Comparison of ENCODE assay signal across 17 cellular contexts in the genomic region with DNA sequence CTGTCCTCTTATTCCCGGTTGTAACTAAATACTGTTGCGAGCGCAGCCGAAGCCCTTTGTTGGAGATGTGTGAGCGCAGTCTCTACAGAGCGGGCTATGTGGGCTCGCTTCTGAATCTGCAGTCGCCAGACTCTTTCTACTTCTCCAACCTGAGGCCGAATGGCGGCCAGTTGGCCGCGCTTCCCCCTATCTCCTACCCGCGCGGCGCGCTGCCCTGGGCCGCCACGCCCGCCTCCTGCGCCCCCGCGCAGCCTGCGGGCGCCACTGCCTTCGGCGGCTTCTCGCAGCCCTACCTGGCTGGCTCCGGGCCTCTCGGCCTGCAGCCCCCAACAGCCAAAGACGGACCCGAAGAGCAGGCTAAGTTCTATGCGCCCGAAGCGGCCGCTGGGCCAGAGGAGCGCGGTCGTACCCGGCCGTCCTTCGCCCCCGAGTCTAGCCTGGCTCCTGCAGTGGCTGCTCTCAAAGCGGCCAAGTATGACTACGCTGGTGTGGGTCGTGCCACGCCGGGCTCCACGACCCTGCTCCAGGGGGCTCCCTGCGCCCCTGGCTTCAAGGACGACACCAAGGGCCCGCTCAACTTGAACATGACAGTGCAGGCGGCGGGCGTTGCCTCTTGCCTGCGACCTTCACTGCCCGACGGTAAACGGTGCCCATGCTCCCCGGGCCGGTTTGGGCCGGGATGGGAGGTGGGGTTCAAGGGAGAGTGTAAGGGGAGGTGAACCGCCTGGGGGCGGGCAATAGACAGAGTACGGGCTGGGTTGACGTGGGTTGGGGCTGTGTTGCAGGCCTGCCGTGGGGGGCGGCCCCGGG. TPM values are rescaled to one million over a fixed set of nuclear protein-coding genes. Genes with fewer than 3 reads are reported as not detected.
DNase-seq lines count a peak whose midpoint lies in the region; ATAC-seq and TF ChIP-seq lines count a peak whose summit lies in the region.
"Had no signal": no experiment of that assay in that cellular context is flagged by ENCODE, and none has a peak within 500 bp of the region (broad histone marks: within the 10 kb centered on the region; RNA-seq: fewer than 3 reads in every experiment).

TSS of gene HOXD12 (plus strand) at position 59 of the 810 bp plus-strand sequence. CDS start at position 66, 7 bp downstream.

- no peaks in the 10 kb centered on the region for H3K36me3 ChIP-seq in CD8-positive, alpha-beta memory T cell (ENCODE audit: insufficient read depth, low read length)
- peaks cover 0 to 8% of the 10 kb centered on the region in 2 experiments; a peak in 1 of 3 replicates for H3K36me3 ChIP-seq in HEK293 (ENCODE audit: control insufficient read depth in 2 of 2, insufficient read depth in 1 of 2, low read length in 2 of 2)
- no peaks in the 10 kb centered on the region for H3K36me3 ChIP-seq in neural progenitor cell
- no peaks in the 10 kb centered on the region for H3K36me3 ChIP-seq in left ventricle myocardium inferior
- H3K36me3 ChIP-seq: uterus had no signal

- H3K4me3 Mint-ChIP-seq in CD8-positive, alpha-beta memory T cell, result peak within 1 kb of the TSS in 5 of 7 donors; percentile 8 to 44 (median 25)
- no peak within 1 kb of the TSS for H3K4me3 Mint-ChIP-seq in neural progenitor cell
- H3K4me3 Mint-ChIP-seq: stimulated activated memory B cell treated with anti-CD40 and anti-IgM and Interleukin-4, amounts not matched to agents 10 μg/mL and 1 μg/mL and 100 μg/mL, for 72 hours had no signal

- TF ChIP-seq CTCF in HEK293 (tag by site-specific recombination; IDR thresholded peaks at IDR 0.05) (no peak), coronary artery (IDR thresholded peaks at IDR 0.05) (no peak), neural progenitor cell (IDR thresholded peaks at IDR 0.05) (no peak), left ventricle myocardium inferior (IDR thresholded peaks at IDR 0.05; ENCODE audit: borderline replicate concordance) (no peak)

- H3K79me2 ChIP-seq in neural progenitor cell (ENCODE audit: low read depth), result no peaks in the 10 kb centered on the region

- H3K9ac ChIP-seq in neural progenitor cell, result no peak within 1 kb of the TSS

- ATAC-seq in GM21619 (IDR thresholded peaks at IDR 0.05; ENCODE audit: unreplicated experiment), result no peak
- ATAC-seq: body of pancreas; stimulated activated memory B cell treated with anti-CD40 and anti-IgM and Interleukin-4, amounts not matched to agents 10 μg/mL and 1 μg/mL and 100 μg/mL, for 72 hours had no signal

- no peaks in the 10 kb centered on the region for H3F3A ChIP-seq in neural progenitor cell (ENCODE audit: low read depth)

- H3K27ac Mint-ChIP-seq in CD8-positive, alpha-beta memory T cell, result peak within 1 kb of the TSS in 2 of 8 donors; percentile 34 to 60
- no peak within 1 kb of the TSS for H3K27ac Mint-ChIP-seq in neural progenitor cell
- H3K27ac Mint-ChIP-seq: stimulated activated memory B cell treated with anti-CD40 and anti-IgM and Interleukin-4, amounts not matched to agents 10 μg/mL and 1 μg/mL and 100 μg/mL, for 72 hours had no signal

- CTCF ChIA-PET in CD8-positive, alpha-beta memory T cell (lab: Charles Lee), result no interaction called here
- CTCF ChIA-PET in HEK293 (lab: Yijun Ruan, JAX), result interaction anchor here (0.8 kb wide), 1 partner anchor 20 kb away, joined by 5 read pairs; no protein-coding TSS in a partner anchor

- peaks cover 3 to 15% (median 8%) of the 10 kb centered on the region in 5 donors for H3K9me3 Mint-ChIP-seq in CD8-positive, alpha-beta memory T cell
- H3K9me3 Mint-ChIP-seq in neural progenitor cell, result peaks cover 6% of the 10 kb centered on the region
- H3K9me3 Mint-ChIP-seq: stimulated activated memory B cell treated with anti-CD40 and anti-IgM and Interleukin-4, amounts not matched to agents 10 μg/mL and 1 μg/mL and 100 μg/mL, for 72 hours had no signal

- H3K27me3 ChIP-seq in CD8-positive, alpha-beta memory T cell (ENCODE audit: insufficient read depth, low read length, poor library complexity, severe bottlenecking), result peaks cover 91% of the 10 kb centered on the region
- H3K27me3 ChIP-seq in neural progenitor cell (peaks cover 100% of the 10 kb centered on the region), left ventricle myocardium inferior (ENCODE audit: low read depth) (peaks cover 100% of the 10 kb centered on the region)

- H3K27me3 Mint-ChIP-seq in CD8-positive, alpha-beta memory T cell, result peaks cover 91 to 92% of the 10 kb centered on the region in 2 donors
- H3K27me3 Mint-ChIP-seq in neural progenitor cell (ENCODE audit: insufficient read depth, low read depth), result peaks cover 98% of the 10 kb centered on the region

- H4K20me1 ChIP-seq in neural progenitor cell (ENCODE audit: low read depth), result peaks cover 99% of the 10 kb centered on the region

- peak in 1 of 5 donors; percentile 30 for DNase-seq in CD8-positive, alpha-beta memory T cell
- DNase-seq in coronary artery (ENCODE audit: low spot score), result no peak
- DNase-seq in neural progenitor cell (ENCODE audit: low spot score), result no peak
- DNase-seq in left ventricle myocardium inferior, result no peak
- no peak for DNase-seq in NCI-H1694 (lab: John Stamatoyannopoulos, UW)
- no peak for DNase-seq in NK-92 treated with Interleukin-12 subunit alpha and Interleukin-12 subunit beta, amount 100 ng/mL, for 24 hours (lab: John Stamatoyannopoulos, UW)
- DNase-seq: body of pancreas, DMS79 treated with DMSO at 0.1 percent for 48 hours, HCEC 1CT, NCI-H1105, NCI-H2227 treated with DMSO at 0.1 percent for 48 hours, uterus had no signal

- no peaks in the 10 kb centered on the region for H3K9me3 ChIP-seq in CD8-positive, alpha-beta memory T cell (ENCODE audit: low read length)
- H3K9me3 ChIP-seq in HEK293 (ENCODE audit: control insufficient read depth, insufficient read depth, low read depth, low read length) (no peaks in the 10 kb centered on the region), neural progenitor cell (ENCODE audit: low read depth) (no peaks in the 10 kb centered on the region), left ventricle myocardium inferior (replicated peaks) (no peaks in the 10 kb centered on the region)
- H3K9me3 ChIP-seq: body of pancreas, uterus had no signal

- no peak within 1 kb of the TSS for H2AFZ ChIP-seq in neural progenitor cell (replicated peaks)

- no peaks in the 10 kb centered on the region for H3K36me3 Mint-ChIP-seq in CD8-positive, alpha-beta memory T cell
- no peaks in the 10 kb centered on the region for H3K36me3 Mint-ChIP-seq in neural progenitor cell
- H3K36me3 Mint-ChIP-seq: stimulated activated memory B cell treated with anti-CD40 and anti-IgM and Interleukin-4, amounts not matched to agents 10 μg/mL and 1 μg/mL and 100 μg/mL, for 72 hours had no signal

- intact Hi-C loops in left ventricle myocardium inferior (cut with micrococcal nuclease), result no loop called here

- peaks cover 17 to 24% (median 24%) of the 10 kb centered on the region in 3 donors for H3K4me1 Mint-ChIP-seq in CD8-positive, alpha-beta memory T cell
- peaks cover 7% of the 10 kb centered on the region for H3K4me1 Mint-ChIP-seq in neural progenitor cell

- no peak within 1 kb of the TSS for H3K4me3 ChIP-seq in CD8-positive, alpha-beta memory T cell (ENCODE audit: low read length)
- no peak within 1 kb of the TSS for H3K4me3 ChIP-seq in HEK293 (ENCODE audit: low read depth, low read length)
- H3K4me3 ChIP-seq in coronary artery, result peak within 1 kb of the TSS; percentile 25
- peak within 1 kb of the TSS; percentile 7 for H3K4me3 ChIP-seq in neural progenitor cell
- no peak within 1 kb of the TSS for H3K4me3 ChIP-seq in left ventricle myocardium inferior
- H3K4me3 ChIP-seq: body of pancreas, lung, uterus had no signal

- no peak within 1 kb of the TSS for H3K27ac ChIP-seq in CD8-positive, alpha-beta memory T cell (ENCODE audit: low read depth, low read length)
- H3K27ac ChIP-seq in HEK293 (ENCODE audit: extremely low read depth, low read depth, low read length), result no peak within 1 kb of the TSS
- H3K27ac ChIP-seq in coronary artery, result no peak within 1 kb of the TSS
- H3K27ac ChIP-seq in neural progenitor cell, result no peak within 1 kb of the TSS
- H3K27ac ChIP-seq in left ventricle myocardium inferior (replicated peaks), result no peak within 1 kb of the TSS
- H3K27ac ChIP-seq: body of pancreas, uterus had no signal

- H3K4me1 ChIP-seq in CD8-positive, alpha-beta memory T cell (ENCODE audit: insufficient read depth, low read length), result peaks cover 18% of the 10 kb centered on the region
- H3K4me1 ChIP-seq in HEK293 (ENCODE audit: control insufficient read depth, insufficient read depth, low read length) (peaks cover 10% of the 10 kb centered on the region), neural progenitor cell (no peaks in the 10 kb centered on the region), left ventricle myocardium inferior (peaks cover 49% of the 10 kb centered on the region)

- POLR2A ChIA-PET in CD8-positive, alpha-beta memory T cell (lab: Charles Lee), result no interaction called here
- POLR2A ChIA-PET in HEK293 (lab: Yijun Ruan, JAX), result no interaction called here

- H3K4me2 ChIP-seq in neural progenitor cell, result peak within 1 kb of the TSS; percentile 30

TF ChIP-seq in HEK293, 187 proteins besides CTCF, POLR2A, EP300 and RAD21 (continues in another document):
- TF ChIP-seq SETDB1 (IDR thresholded peaks at IDR 0.05; ENCODE audit: insufficient read length, low read length) (no peak), ZNF544 (tag by site-specific recombination; IDR thresholded peaks at IDR 0.05) (no peak), ZNF202 (tag by site-specific recombination; IDR thresholded peaks at IDR 0.05; ENCODE audit: borderline replicate concordance) (0 out of 2 replicates have a peak, but pooled peaks have one; percentile 58), ZNF324 (tag by site-specific recombination; IDR thresholded peaks at IDR 0.05) (no peak), ZNF121 (tag by site-specific recombination; IDR thresholded peaks at IDR 0.05) (no peak)
- TF ChIP-seq, protein P1, sequence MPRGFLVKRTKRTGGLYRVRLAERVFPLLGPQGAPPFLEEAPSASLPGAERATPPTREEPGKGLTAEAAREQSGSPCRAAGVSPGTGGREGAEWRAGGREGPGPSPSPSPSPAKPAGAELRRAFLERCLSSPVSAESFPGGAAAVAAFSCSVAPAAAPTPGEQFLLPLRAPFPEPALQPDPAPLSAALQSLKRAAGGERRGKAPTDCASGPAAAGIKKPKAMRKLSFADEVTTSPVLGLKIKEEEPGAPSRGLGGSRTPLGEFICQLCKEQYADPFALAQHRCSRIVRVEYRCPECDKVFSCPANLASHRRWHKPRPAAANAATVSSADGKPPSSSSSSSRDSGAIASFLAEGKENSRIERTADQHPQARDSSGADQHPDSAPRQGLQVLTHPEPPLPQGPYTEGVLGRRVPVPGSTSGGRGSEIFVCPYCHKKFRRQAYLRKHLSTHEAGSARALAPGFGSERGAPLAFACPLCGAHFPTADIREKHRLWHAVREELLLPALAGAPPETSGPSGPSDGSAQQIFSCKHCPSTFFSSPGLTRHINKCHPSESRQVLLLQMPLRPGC (tag by site-specific recombination; IDR thresholded peaks at IDR 0.05), result no peak

RNA-seq across cellular contexts. Expression of gene HOXD12, which starts in this region (rescaled TPM):
- total RNA-seq in CD8-positive, alpha-beta memory T cell, result not detected
- polyA plus RNA-seq in CD8-positive, alpha-beta memory T cell, result not detected
- total RNA-seq in neural progenitor cell (ENCODE audit: low replicate concordance), result not detected in 2 replicates
- total RNA-seq in left ventricle myocardium inferior, result not detected
- total RNA-seq: body of pancreas, lung had no signal
- polyA plus RNA-seq: BJ, lung had no signal

Comparison
In these comparisons a context has a peak if more than half of its experiments do, and no peak if none do; other contexts are left out.
1. H3K4me3 ChIP-seq: peak in coronary artery (single experiment) and neural progenitor cell (single experiment); none in CD8-positive, alpha-beta memory T cell (single experiment), HEK293 (single experiment) and left ventricle myocardium inferior (single experiment).